Comparison of ENCODE assay signal across 15 cellular contexts in genomic region chr15:69443032-69443611, GRCh38. TPM values are rescaled to one million over a fixed set of nuclear protein-coding genes. Genes with fewer than 3 reads are reported as not detected.
DNase-seq lines count a peak whose midpoint lies in the region; ATAC-seq and TF ChIP-seq lines count a peak whose summit lies in the region.
"Had no signal": no experiment of that assay in that cellular context is flagged by ENCODE, and none has a peak within 500 bp of the region (broad histone marks: within the 10 kb centered on the region; RNA-seq: fewer than 3 reads in every experiment).

No MANE protein-coding gene starts in this region.

- no peaks in the 10 kb centered on the region for H3K36me3 Mint-ChIP-seq in CD8-positive, alpha-beta memory T cell
- H3K36me3 Mint-ChIP-seq in central memory CD8-positive, alpha-beta T cell (ENCODE audit: insufficient read depth) = peaks cover 4% of the 10 kb centered on the region
- H3K36me3 Mint-ChIP-seq in chondrocyte (ENCODE audit: low read depth) = peaks cover 5% of the 10 kb centered on the region

- H3K4me3 Mint-ChIP-seq in CD8-positive, alpha-beta memory T cell = peak overlapping the region in 3 of 7 donors; percentile 30 to 55 (median 50)
- no peak overlapping the region for H3K4me3 Mint-ChIP-seq in central memory CD8-positive, alpha-beta T cell
- H3K4me3 Mint-ChIP-seq in chondrocyte (ENCODE audit: unreplicated experiment) = no peak overlapping the region

- no peaks in the 10 kb centered on the region for H3K4me1 ChIP-seq in CD8-positive, alpha-beta memory T cell (ENCODE audit: insufficient read depth, low read length)
- H3K4me1 ChIP-seq in left ventricle myocardium inferior = no peaks in the 10 kb centered on the region
- H3K4me1 ChIP-seq: BE2C, SJSA1, tibial nerve had no signal

- H3K27ac ChIP-seq in CD8-positive, alpha-beta memory T cell (ENCODE audit: low read depth, low read length) = no peak overlapping the region
- H3K27ac ChIP-seq in left ventricle myocardium inferior (replicated peaks) = no peak overlapping the region
- H3K27ac ChIP-seq: SJSA1, tibial nerve had no signal

- H3K4me1 Mint-ChIP-seq in CD8-positive, alpha-beta memory T cell = peaks cover 2 to 14% (median 12%) of the 10 kb centered on the region in 3 donors
- no peaks in the 10 kb centered on the region for H3K4me1 Mint-ChIP-seq in central memory CD8-positive, alpha-beta T cell
- peaks cover 2% of the 10 kb centered on the region for H3K4me1 Mint-ChIP-seq in chondrocyte (ENCODE audit: low read depth)

- POLR2A ChIA-PET in CD8-positive, alpha-beta memory T cell (lab: Charles Lee) = interaction anchor here (1.7 kb wide), 1 partner anchor 8 kb away, joined by 4 read pairs; no protein-coding TSS in a partner anchor

- peak overlapping the region in 5 of 8 donors; percentile 12 to 84 (median 66) for H3K27ac Mint-ChIP-seq in CD8-positive, alpha-beta memory T cell
- H3K27ac Mint-ChIP-seq in central memory CD8-positive, alpha-beta T cell (ENCODE audit: low read depth) = peak overlapping the region; percentile 68
- no peak overlapping the region for H3K27ac Mint-ChIP-seq in chondrocyte (ENCODE audit: unreplicated experiment)

- H3K9me3 ChIP-seq in CD8-positive, alpha-beta memory T cell (ENCODE audit: low read length) = no peaks in the 10 kb centered on the region
- H3K9me3 ChIP-seq in left ventricle myocardium inferior (replicated peaks) = no peaks in the 10 kb centered on the region
- H3K9me3 ChIP-seq: BE2C, SJSA1, tibial nerve had no signal

- H3K36me3 ChIP-seq in CD8-positive, alpha-beta memory T cell (ENCODE audit: insufficient read depth, low read length) = no peaks in the 10 kb centered on the region
- no peaks in the 10 kb centered on the region for H3K36me3 ChIP-seq in left ventricle myocardium inferior

- TF ChIP-seq CTCF in left ventricle myocardium inferior (IDR thresholded peaks at IDR 0.05; ENCODE audit: borderline replicate concordance) (no peak), chondrocyte (IDR thresholded peaks at IDR 0.05) (no peak)

- no peak for DNase-seq in CD8-positive, alpha-beta memory T cell
- DNase-seq in central memory CD8-positive, alpha-beta T cell (ENCODE audit: low spot score in 2 of 2) = no peak
- no peak for DNase-seq in left ventricle myocardium inferior
- no peak for DNase-seq in chondrocyte (ENCODE audit: low spot score)
- no peak for DNase-seq in NCI-H526 (lab: John Stamatoyannopoulos, UW)
- DNase-seq: BE2C, hypothalamus, mesendoderm, NCI-H1105, NCI-H524 treated with DMSO at 0.1 percent for 48 hours had no signal

- H3K27me3 ChIP-seq in CD8-positive, alpha-beta memory T cell (ENCODE audit: insufficient read depth, low read length, poor library complexity, severe bottlenecking) = no peaks in the 10 kb centered on the region
- H3K27me3 ChIP-seq in left ventricle myocardium inferior (ENCODE audit: low read depth) = no peaks in the 10 kb centered on the region
- H3K27me3 ChIP-seq: BE2C, SJSA1, tibial nerve had no signal

- CTCF ChIA-PET in CD8-positive, alpha-beta memory T cell (lab: Charles Lee) = no interaction called here

- peak; percentile 56 for ATAC-seq in GM19351 (IDR thresholded peaks at IDR 0.05; ENCODE audit: unreplicated experiment)
- ATAC-seq in HG03460 (IDR thresholded peaks at IDR 0.05; ENCODE audit: unreplicated experiment) = peak; percentile 82
- ATAC-seq in central memory CD8-positive, alpha-beta T cell (replicated peaks; ENCODE audit: extremely low read depth, poor library complexity, severe bottlenecking) = no peak
- no peak for ATAC-seq in HG03520 (IDR thresholded peaks at IDR 0.05; ENCODE audit: unreplicated experiment)

- no peaks in the 10 kb centered on the region for H3K27me3 Mint-ChIP-seq in CD8-positive, alpha-beta memory T cell
- no peaks in the 10 kb centered on the region for H3K27me3 Mint-ChIP-seq in central memory CD8-positive, alpha-beta T cell
- no peaks in the 10 kb centered on the region for H3K27me3 Mint-ChIP-seq in chondrocyte (ENCODE audit: low read depth)

- no peak overlapping the region for H3K4me3 ChIP-seq in CD8-positive, alpha-beta memory T cell (ENCODE audit: low read length)
- no peak overlapping the region for H3K4me3 ChIP-seq in left ventricle myocardium inferior
- H3K4me3 ChIP-seq: SJSA1, tibial nerve had no signal

- H3K9me3 Mint-ChIP-seq in CD8-positive, alpha-beta memory T cell = no peaks in the 10 kb centered on the region
- no peaks in the 10 kb centered on the region for H3K9me3 Mint-ChIP-seq in central memory CD8-positive, alpha-beta T cell
- no peaks in the 10 kb centered on the region for H3K9me3 Mint-ChIP-seq in chondrocyte (ENCODE audit: low read depth)

- intact Hi-C loops in left ventricle myocardium inferior (cut with micrococcal nuclease) = no loop called here

RNA-seq across cellular contexts. Expression of gene RPLP1, which starts 9.5 kb away (rescaled TPM):
- total RNA-seq in CD8-positive, alpha-beta memory T cell = 1,000 to 10,000 TPM; 2,216 to 2,332 TPM
- 2,084 TPM for polyA plus RNA-seq in CD8-positive, alpha-beta memory T cell
- 1,299 TPM for total RNA-seq in left ventricle myocardium inferior
- total RNA-seq in chondrocyte = 1,418 to 1,674 TPM (median 1,473 TPM) in 3 replicates

RNA-seq across cellular contexts. Expression of gene KIF23, which starts 29.0 kb away (rescaled TPM):
- total RNA-seq in CD8-positive, alpha-beta memory T cell = 10 to 100 TPM; 36.0 to 44.4 TPM
- polyA plus RNA-seq in CD8-positive, alpha-beta memory T cell = 0.18 TPM
- 0.38 TPM for total RNA-seq in left ventricle myocardium inferior
- 13.5 to 20.4 TPM (median 14.8 TPM) in 3 replicates for total RNA-seq in chondrocyte

Comparison
In these comparisons a context has a peak if more than half of its experiments do, and no peak if none do; other contexts are left out.
1. ATAC-seq: peak in GM19351 (single experiment) and HG03460 (single experiment); none in central memory CD8-positive, alpha-beta T cell (single experiment) and HG03520 (single experiment).
2. RNA of gene KIF23, which starts 29.0 kb away (total RNA-seq): 36.0 to 44.4 TPM in CD8-positive, alpha-beta memory T cell and 13.5 to 20.4 TPM in chondrocyte; 0.38 TPM in left ventricle myocardium inferior (single experiment); every median in the first group is over 10 times any median in the second.